ENCODE assay signal across 1 cellular context in the genomic region with DNA sequence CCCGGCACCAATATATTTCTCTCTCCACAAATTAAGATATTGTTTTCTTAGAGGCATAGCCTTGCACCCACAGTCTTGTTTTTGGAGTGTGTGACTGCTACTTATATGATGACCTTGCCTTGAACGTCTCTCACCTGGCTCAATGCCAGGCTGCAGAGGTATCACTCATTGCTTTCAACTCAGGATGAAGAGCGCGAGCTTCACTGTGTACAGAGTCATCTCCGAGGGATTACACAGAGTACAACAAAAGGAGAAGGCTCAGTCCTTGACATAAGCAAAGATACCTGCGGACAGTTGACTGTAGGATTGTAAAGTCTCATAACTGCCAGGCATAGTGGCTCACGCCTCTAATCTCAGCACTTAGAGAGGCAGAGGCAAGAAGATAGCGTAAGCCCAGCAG.
A peak's percentile ranks its signal among the peaks of the same experiment; 100 is the strongest.
TF ChIP-seq lines count a peak whose summit lies in the region.

No MANE protein-coding gene starts in this region.

TF ChIP-seq in HepG2, 621 proteins besides CTCF, POLR2A, EP300 and RAD21 (continued from another document and continues in another):
- TF ChIP-seq, protein P1, sequence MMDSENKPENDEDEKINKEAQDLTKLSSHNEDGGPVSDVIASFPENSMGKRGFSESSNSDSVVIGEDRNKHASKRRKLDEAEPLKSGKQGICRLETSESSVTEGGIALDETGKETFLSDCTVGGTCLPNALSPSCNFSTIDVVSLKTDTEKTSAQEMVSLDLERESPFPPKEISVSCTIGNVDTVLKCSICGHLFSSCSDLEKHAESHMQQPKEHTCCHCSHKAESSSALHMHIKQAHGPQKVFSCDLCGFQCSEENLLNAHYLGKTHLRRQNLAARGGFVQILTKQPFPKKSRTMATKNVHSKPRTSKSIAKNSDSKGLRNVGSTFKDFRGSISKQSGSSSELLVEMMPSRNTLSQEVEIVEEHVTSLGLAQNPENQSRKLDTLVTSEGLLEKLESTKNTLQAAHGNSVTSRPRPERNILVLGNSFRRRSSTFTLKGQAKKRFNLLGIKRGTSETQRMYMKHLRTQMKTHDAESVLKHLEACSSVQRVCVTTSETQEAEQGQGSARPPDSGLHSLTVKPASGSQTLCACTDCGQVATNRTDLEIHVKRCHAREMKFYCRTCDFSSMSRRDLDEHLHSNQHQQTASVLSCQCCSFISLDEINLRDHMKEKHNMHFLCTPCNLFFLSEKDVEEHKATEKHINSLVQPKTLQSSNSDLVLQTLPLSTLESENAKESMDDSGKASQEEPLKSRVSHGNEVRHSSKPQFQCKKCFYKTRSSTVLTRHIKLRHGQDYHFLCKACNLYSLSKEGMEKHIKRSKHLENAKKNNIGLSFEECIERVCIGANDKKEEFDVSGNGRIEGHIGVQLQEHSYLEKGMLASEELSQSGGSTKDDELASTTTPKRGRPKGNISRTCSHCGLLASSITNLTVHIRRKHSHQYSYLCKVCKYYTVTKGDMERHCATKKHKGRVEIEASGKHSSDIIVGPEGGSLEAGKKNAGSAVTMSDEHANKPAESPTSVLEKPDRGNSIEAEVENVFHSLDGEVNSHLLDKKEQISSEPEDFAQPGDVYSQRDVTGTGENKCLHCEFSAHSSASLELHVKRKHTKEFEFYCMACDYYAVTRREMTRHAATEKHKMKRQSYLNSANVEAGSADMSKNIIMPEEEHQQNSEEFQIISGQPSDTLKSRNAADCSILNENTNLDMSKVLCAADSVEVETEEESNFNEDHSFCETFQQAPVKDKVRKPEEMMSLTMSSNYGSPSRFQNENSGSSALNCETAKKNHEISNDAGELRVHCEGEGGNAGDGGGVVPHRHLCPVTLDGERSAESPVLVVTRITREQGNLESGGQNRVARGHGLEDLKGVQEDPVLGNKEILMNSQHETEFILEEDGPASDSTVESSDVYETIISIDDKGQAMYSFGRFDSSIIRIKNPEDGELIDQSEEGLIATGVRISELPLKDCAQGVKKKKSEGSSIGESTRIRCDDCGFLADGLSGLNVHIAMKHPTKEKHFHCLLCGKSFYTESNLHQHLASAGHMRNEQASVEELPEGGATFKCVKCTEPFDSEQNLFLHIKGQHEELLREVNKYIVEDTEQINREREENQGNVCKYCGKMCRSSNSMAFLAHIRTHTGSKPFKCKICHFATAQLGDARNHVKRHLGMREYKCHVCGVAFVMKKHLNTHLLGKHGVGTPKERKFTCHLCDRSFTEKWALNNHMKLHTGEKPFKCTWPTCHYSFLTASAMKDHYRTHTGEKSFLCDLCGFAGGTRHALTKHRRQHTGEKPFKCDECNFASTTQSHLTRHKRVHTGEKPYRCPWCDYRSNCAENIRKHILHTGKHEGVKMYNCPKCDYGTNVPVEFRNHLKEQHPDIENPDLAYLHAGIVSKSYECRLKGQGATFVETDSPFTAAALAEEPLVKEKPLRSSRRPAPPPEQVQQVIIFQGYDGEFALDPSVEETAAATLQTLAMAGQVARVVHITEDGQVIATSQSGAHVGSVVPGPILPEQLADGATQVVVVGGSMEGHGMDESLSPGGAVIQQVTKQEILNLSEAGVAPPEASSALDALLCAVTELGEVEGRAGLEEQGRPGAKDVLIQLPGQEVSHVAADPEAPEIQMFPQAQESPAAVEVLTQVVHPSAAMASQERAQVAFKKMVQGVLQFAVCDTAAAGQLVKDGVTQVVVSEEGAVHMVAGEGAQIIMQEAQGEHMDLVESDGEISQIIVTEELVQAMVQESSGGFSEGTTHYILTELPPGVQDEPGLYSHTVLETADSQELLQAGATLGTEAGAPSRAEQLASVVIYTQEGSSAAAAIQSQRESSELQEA (CRISPR knock-in tag; IDR thresholded peaks at IDR 0.05; ENCODE audit: not compliant biosample characterization): no peak
- TF ChIP-seq AGO2 (optimal IDR thresholded peaks at IDR 0.05; ENCODE audit: low read depth, low read length) (no peak), ZNF879 (CRISPR knock-in tag; IDR thresholded peaks at IDR 0.05) (no peak), ZNF552 (CRISPR knock-in tag; IDR thresholded peaks at IDR 0.05; ENCODE audit: borderline replicate concordance) (no peak), ATAD3A (CRISPR knock-in tag; IDR thresholded peaks at IDR 0.05) (no peak), ZSCAN21 (CRISPR knock-in tag; IDR thresholded peaks at IDR 0.05; ENCODE audit: borderline replicate concordance) (no peak), SMARCE1 (IDR thresholded peaks at IDR 0.05; ENCODE audit: borderline replicate concordance) (no peak), ZNF629 (CRISPR knock-in tag; conservative IDR thresholded peaks at IDR 0.05) (no peak), MIER3 (CRISPR knock-in tag; IDR thresholded peaks at IDR 0.05; ENCODE audit: borderline replicate concordance) (no peak), FOSL2 (CRISPR knock-in tag; IDR thresholded peaks at IDR 0.05) (peak; percentile 60), ZNF317 (CRISPR knock-in tag; IDR thresholded peaks at IDR 0.05) (no peak), ZNF446 (CRISPR knock-in tag; IDR thresholded peaks at IDR 0.05) (no peak), ZNF841 (CRISPR knock-in tag; IDR thresholded peaks at IDR 0.05; ENCODE audit: borderline replicate concordance) (no peak), MED1 (CRISPR knock-in tag; IDR thresholded peaks at IDR 0.05) (peak; percentile 47; the same call in 1 of the 2 replicates), ZNF383 (CRISPR knock-in tag; IDR thresholded peaks at IDR 0.05; ENCODE audit: borderline replicate concordance) (no peak), ZNF7 (CRISPR knock-in tag; IDR thresholded peaks at IDR 0.05) (no peak), ISX (CRISPR knock-in tag; conservative IDR thresholded peaks at IDR 0.05) (no peak), RXRB (CRISPR knock-in tag; IDR thresholded peaks at IDR 0.05; ENCODE audit: borderline replicate concordance) (peak; percentile 56; the same call in 1 of the 2 replicates), ESRRA (CRISPR knock-in tag; IDR thresholded peaks at IDR 0.05; ENCODE audit: low read depth) (no peak), BORCS8-MEF2B (CRISPR knock-in tag; IDR thresholded peaks at IDR 0.05) (0 out of 2 replicates have a peak, but pooled peaks have one; percentile 58), ZMYM2 (CRISPR knock-in tag; IDR thresholded peaks at IDR 0.05) (no peak), KDM3A (CRISPR knock-in tag; IDR thresholded peaks at IDR 0.05; ENCODE audit: low read depth) (no peak), ZNF432 (CRISPR knock-in tag; IDR thresholded peaks at IDR 0.05; ENCODE audit: borderline replicate concordance) (no peak), XRCC5 (optimal IDR thresholded peaks at IDR 0.05; ENCODE audit: low read length) (no peak), ZC3H4 (CRISPR knock-in tag; IDR thresholded peaks at IDR 0.05; ENCODE audit: borderline replicate concordance) (no peak), BRD4 (CRISPR knock-in tag; IDR thresholded peaks at IDR 0.05) (no peak), KDM6A (CRISPR knock-in tag; IDR thresholded peaks at IDR 0.05; ENCODE audit: low read depth) (peak; percentile 40; the same call in 1 of the 2 replicates), ZNF430 (CRISPR knock-in tag; IDR thresholded peaks at IDR 0.05) (no peak), ZNF816 (CRISPR knock-in tag; IDR thresholded peaks at IDR 0.05; ENCODE audit: borderline replicate concordance) (no peak), CCAR2 (optimal IDR thresholded peaks at IDR 0.05; ENCODE audit: low read depth, low read length) (no peak), SOX13 (IDR thresholded peaks at IDR 0.05) (no peak), SOX13 (CRISPR knock-in tag; conservative IDR thresholded peaks at IDR 0.05 in 1 of 2, IDR thresholded peaks at IDR 0.05 in 1 of 2) (peak in 1 of 2 experiments; percentile 83; a peak in 2 of 4 replicates), TSC22D2 (CRISPR knock-in tag; IDR thresholded peaks at IDR 0.05; ENCODE audit: borderline replicate concordance) (no peak), ZNF510 (CRISPR knock-in tag; IDR thresholded peaks at IDR 0.05; ENCODE audit: low read depth) (no peak), HMG20B (CRISPR knock-in tag; conservative IDR thresholded peaks at IDR 0.05) (no peak), PPARG (CRISPR knock-in tag; conservative IDR thresholded peaks at IDR 0.05) (no peak), FOXA1 (IDR thresholded peaks at IDR 0.05) (no peak), FOXA1 (CRISPR knock-in tag; IDR thresholded peaks at IDR 0.05) (peak; percentile 64), SRSF9 (IDR thresholded peaks at IDR 0.05; ENCODE audit: borderline replicate concordance, insufficient read depth, low read depth, low read length, poor library complexity, severe bottlenecking) (no peak), ZFP36L2 (CRISPR knock-in tag; IDR thresholded peaks at IDR 0.05) (no peak), ZNF652 (CRISPR knock-in tag; IDR thresholded peaks at IDR 0.05; ENCODE audit: borderline replicate concordance, low read depth) (no peak; the same call in 1 of the 2 replicates), MAZ (IDR thresholded peaks at IDR 0.05; ENCODE audit: borderline replicate concordance, low read depth, low read length) (no peak), MAZ (CRISPR knock-in tag; IDR thresholded peaks at IDR 0.05; ENCODE audit: low read depth) (no peak), ZNF546 (CRISPR knock-in tag; conservative IDR thresholded peaks at IDR 0.05) (no peak)
- TF ChIP-seq, protein P2, sequence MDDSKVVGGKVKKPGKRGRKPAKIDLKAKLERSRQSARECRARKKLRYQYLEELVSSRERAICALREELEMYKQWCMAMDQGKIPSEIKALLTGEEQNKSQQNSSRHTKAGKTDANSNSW (CRISPR knock-in tag; IDR thresholded peaks at IDR 0.05; ENCODE audit: borderline replicate concordance): no peak
- TF ChIP-seq, protein P3, sequence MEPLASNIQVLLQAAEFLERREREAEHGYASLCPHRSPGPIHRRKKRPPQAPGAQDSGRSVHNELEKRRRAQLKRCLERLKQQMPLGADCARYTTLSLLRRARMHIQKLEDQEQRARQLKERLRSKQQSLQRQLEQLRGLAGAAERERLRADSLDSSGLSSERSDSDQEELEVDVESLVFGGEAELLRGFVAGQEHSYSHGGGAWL (CRISPR knock-in tag; IDR thresholded peaks at IDR 0.05): no peak
- TF ChIP-seq, protein P4, sequence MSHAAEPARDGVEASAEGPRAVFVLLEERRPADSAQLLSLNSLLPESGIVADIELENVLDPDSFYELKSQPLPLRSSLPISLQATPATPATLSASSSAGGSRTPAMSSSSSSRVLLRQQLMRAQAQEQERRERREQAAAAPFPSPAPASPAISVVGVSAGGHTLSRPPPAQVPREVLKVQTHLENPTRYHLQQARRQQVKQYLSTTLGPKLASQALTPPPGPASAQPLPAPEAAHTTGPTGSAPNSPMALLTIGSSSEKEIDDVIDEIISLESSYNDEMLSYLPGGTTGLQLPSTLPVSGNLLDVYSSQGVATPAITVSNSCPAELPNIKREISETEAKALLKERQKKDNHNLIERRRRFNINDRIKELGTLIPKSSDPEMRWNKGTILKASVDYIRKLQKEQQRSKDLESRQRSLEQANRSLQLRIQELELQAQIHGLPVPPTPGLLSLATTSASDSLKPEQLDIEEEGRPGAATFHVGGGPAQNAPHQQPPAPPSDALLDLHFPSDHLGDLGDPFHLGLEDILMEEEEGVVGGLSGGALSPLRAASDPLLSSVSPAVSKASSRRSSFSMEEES (CRISPR knock-in tag; IDR thresholded peaks at IDR 0.05): no peak
- TF ChIP-seq, protein P5, sequence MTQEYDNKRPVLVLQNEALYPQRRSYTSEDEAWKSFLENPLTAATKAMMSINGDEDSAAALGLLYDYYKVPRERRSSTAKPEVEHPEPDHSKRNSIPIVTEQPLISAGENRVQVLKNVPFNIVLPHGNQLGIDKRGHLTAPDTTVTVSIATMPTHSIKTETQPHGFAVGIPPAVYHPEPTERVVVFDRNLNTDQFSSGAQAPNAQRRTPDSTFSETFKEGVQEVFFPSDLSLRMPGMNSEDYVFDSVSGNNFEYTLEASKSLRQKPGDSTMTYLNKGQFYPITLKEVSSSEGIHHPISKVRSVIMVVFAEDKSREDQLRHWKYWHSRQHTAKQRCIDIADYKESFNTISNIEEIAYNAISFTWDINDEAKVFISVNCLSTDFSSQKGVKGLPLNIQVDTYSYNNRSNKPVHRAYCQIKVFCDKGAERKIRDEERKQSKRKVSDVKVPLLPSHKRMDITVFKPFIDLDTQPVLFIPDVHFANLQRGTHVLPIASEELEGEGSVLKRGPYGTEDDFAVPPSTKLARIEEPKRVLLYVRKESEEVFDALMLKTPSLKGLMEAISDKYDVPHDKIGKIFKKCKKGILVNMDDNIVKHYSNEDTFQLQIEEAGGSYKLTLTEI (CRISPR knock-in tag; conservative IDR thresholded peaks at IDR 0.05): no peak
- TF ChIP-seq, protein P6, sequence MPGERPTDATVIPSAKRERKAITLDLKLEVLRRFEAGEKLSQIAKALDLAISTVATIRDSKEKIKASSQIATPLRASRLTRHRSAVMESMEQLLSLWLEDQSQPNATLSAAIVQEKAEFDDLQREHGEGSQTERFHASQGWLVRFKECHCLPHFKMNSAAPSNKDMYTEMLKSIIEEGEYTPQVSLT (CRISPR knock-in tag; IDR thresholded peaks at IDR 0.05; ENCODE audit: borderline replicate concordance, low read depth): no peak
- TF ChIP-seq, protein P7, sequence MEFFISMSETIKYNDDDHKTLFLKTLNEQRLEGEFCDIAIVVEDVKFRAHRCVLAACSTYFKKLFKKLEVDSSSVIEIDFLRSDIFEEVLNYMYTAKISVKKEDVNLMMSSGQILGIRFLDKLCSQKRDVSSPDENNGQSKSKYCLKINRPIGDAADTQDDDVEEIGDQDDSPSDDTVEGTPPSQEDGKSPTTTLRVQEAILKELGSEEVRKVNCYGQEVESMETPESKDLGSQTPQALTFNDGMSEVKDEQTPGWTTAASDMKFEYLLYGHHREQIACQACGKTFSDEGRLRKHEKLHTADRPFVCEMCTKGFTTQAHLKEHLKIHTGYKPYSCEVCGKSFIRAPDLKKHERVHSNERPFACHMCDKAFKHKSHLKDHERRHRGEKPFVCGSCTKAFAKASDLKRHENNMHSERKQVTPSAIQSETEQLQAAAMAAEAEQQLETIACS (CRISPR knock-in tag; IDR thresholded peaks at IDR 0.05): no peak
- TF ChIP-seq, protein P8, sequence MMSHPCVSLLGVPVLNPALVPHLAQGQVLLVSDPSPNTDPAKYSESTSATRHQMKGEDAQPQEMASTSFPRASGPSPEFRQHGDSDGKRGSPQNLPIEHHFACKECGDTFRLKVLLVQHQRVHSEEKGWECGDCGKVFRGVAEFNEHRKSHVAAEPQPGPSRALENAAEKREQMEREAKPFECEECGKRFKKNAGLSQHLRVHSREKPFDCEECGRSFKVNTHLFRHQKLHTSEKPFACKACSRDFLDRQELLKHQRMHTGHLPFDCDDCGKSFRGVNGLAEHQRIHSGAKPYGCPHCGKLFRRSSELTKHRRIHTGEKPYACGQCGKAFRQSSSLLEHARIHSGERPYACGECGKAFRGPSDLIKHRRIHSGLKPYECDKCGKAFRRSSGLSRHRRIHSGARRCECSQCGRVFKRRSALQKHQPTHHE (CRISPR knock-in tag; IDR thresholded peaks at IDR 0.05; ENCODE audit: borderline replicate concordance): no peak
- TF ChIP-seq, protein P9, sequence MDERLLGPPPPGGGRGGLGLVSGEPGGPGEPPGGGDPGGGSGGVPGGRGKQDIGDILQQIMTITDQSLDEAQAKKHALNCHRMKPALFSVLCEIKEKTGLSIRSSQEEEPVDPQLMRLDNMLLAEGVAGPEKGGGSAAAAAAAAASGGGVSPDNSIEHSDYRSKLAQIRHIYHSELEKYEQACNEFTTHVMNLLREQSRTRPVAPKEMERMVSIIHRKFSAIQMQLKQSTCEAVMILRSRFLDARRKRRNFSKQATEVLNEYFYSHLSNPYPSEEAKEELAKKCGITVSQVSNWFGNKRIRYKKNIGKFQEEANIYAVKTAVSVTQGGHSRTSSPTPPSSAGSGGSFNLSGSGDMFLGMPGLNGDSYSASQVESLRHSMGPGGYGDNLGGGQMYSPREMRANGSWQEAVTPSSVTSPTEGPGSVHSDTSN (CRISPR knock-in tag; IDR thresholded peaks at IDR 0.05): no peak
- TF ChIP-seq, protein P10, sequence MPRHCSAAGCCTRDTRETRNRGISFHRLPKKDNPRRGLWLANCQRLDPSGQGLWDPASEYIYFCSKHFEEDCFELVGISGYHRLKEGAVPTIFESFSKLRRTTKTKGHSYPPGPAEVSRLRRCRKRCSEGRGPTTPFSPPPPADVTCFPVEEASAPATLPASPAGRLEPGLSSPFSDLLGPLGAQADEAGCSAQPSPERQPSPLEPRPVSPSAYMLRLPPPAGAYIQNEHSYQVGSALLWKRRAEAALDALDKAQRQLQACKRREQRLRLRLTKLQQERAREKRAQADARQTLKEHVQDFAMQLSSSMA (CRISPR knock-in tag; IDR thresholded peaks at IDR 0.05): no peak
